ENCODE assay signal across 29 cellular contexts in genomic region chr4:27414867-27415266, GRCh38.
"Had no signal": no experiment of that assay in that cellular context is flagged by ENCODE, and none has a peak within 500 bp of the region (broad histone marks: within the 10 kb centered on the region; RNA-seq: fewer than 3 reads in every experiment).

No MANE protein-coding gene starts in this region.

- H3K27me3 ChIP-seq: left lung, ovary, right lobe of liver, testis, thyroid gland, transverse colon, upper lobe of left lung, vagina had no signal

- H3K27ac Mint-ChIP-seq: immature natural killer cell; mesothelial cell of epicardium; naive B cell; natural killer cell; stimulated activated memory B cell treated with anti-CD40 and anti-IgM and Interleukin-4, amounts not matched to agents 10 μg/mL and 1 μg/mL and 100 μg/mL, for 72 hours; stimulated activated naive CD8-positive, alpha-beta T cell treated with anti-CD3 and anti-CD28 coated beads, Interleukin-15, amount 100 ng/mL, for 72 hours had no signal

- H3K4me3 ChIP-seq: left lung, lung, ovary, psoas muscle, right lobe of liver, smooth muscle cell, testis, thyroid gland, transverse colon, upper lobe of left lung, vagina had no signal

- H3K4me1 Mint-ChIP-seq: immature natural killer cell; mesothelial cell of epicardium; naive B cell; natural killer cell; stimulated activated memory B cell treated with anti-CD40 and anti-IgM and Interleukin-4, amounts not matched to agents 10 μg/mL and 1 μg/mL and 100 μg/mL, for 72 hours; stimulated activated naive CD8-positive, alpha-beta T cell treated with anti-CD3 and anti-CD28 coated beads, Interleukin-15, amount 100 ng/mL, for 72 hours had no signal

- H3K36me3 ChIP-seq: left lung, ovary, right lobe of liver, thyroid gland, transverse colon, upper lobe of left lung, vagina had no signal

- ATAC-seq: left colon; left lung; natural killer cell; psoas muscle; right lobe of liver; stimulated activated memory B cell treated with anti-CD40 and anti-IgM and Interleukin-4, amounts not matched to agents 10 μg/mL and 1 μg/mL and 100 μg/mL, for 72 hours; stimulated activated naive CD8-positive, alpha-beta T cell treated with anti-CD3 and anti-CD28 coated beads, Interleukin-15, amount 100 ng/mL, for 72 hours had no signal

- H3K4me3 Mint-ChIP-seq: immature natural killer cell; mesothelial cell of epicardium; naive B cell; natural killer cell; stimulated activated memory B cell treated with anti-CD40 and anti-IgM and Interleukin-4, amounts not matched to agents 10 μg/mL and 1 μg/mL and 100 μg/mL, for 72 hours; stimulated activated naive CD8-positive, alpha-beta T cell treated with anti-CD3 and anti-CD28 coated beads, Interleukin-15, amount 100 ng/mL, for 72 hours had no signal

- H3K27me3 Mint-ChIP-seq: naive B cell; stimulated activated memory B cell treated with anti-CD40 and anti-IgM and Interleukin-4, amounts not matched to agents 10 μg/mL and 1 μg/mL and 100 μg/mL, for 72 hours; stimulated activated naive CD8-positive, alpha-beta T cell treated with anti-CD3 and anti-CD28 coated beads, Interleukin-15, amount 100 ng/mL, for 72 hours had no signal

- H3K4me2 ChIP-seq: smooth muscle cell had no signal

- H3K27ac ChIP-seq: left lung, ovary, psoas muscle, right lobe of liver, testis, thyroid gland, transverse colon, upper lobe of left lung, vagina had no signal

- DNase-seq: hypothalamus; immature natural killer cell; kidney; left colon; left lung; mesendoderm; naive B cell; natural killer cell; ovary; posterior cingulate gyrus; psoas muscle; right lobe of liver; stimulated activated CD4-positive, alpha-beta T cell treated with anti-CD3 and anti-CD28 coated beads, Interleukin-1b, Interleukin-23, amount 100 ng/mL, for 48 hours; stimulated activated CD4-positive, alpha-beta T cell treated with anti-CD3 and anti-CD28 coated beads, Interleukin-2, amount 100 ng/mL, for 48 hours; stimulated activated CD4-positive, alpha-beta T cell treated with anti-CD3 and anti-CD28 coated beads, Interleukin-4, amount 100 ng/mL, for 4 hours; stimulated activated CD8-positive, alpha-beta memory T cell treated with anti-CD3 and anti-CD28 coated beads, Interleukin-4, amount 100 ng/mL, for 48 hours; stimulated activated naive CD4-positive, alpha-beta T cell treated with Interleukin-2 at 50 U/mL for 16 hours; stimulated activated naive CD8-positive, alpha-beta T cell treated with anti-CD3 and anti-CD28 coated beads, Interleukin-15, amount 100 ng/mL, for 72 hours; substantia nigra; testis; thyroid gland; transverse colon; upper lobe of left lung had no signal

- FAIRE-seq: islet of Langerhans, kidney had no signal

- H3K36me3 Mint-ChIP-seq: mesothelial cell of epicardium; naive B cell; natural killer cell; stimulated activated memory B cell treated with anti-CD40 and anti-IgM and Interleukin-4, amounts not matched to agents 10 μg/mL and 1 μg/mL and 100 μg/mL, for 72 hours had no signal

- H3K9me3 ChIP-seq: ovary, psoas muscle, right lobe of liver, testis, thyroid gland, transverse colon, vagina had no signal

- H3K4me1 ChIP-seq: left lung, psoas muscle, right lobe of liver, testis, thyroid gland, transverse colon, upper lobe of left lung, vagina had no signal
